ENCODE assay signal across 1 cellular context in the genomic region with DNA sequence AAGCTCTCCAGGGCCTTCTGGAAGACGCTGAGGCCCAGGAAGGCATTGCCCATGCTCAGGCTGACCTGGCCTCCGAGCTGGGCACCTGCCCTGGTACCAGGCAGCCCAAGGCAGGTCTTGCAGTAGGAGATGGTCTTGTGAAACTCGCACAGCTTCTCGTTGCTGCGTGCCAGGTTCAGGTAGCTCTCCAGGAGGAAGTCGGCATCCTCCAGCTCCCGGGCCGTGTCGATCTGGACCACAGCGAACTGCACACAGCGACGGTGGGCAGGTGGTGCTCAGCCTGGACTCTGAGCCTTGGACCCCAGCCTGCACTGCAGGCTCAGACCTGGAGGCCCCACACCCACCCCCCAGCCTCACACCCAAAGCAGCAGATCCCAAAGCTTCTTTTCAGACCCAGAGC.
TF ChIP-seq lines count a peak whose summit lies in the region.

No MANE protein-coding gene starts in this region.

TF ChIP-seq in WTC11, 78 proteins besides CTCF, POLR2A, EP300 and RAD21 (continued from another document):
- TF ChIP-seq, protein P1, sequence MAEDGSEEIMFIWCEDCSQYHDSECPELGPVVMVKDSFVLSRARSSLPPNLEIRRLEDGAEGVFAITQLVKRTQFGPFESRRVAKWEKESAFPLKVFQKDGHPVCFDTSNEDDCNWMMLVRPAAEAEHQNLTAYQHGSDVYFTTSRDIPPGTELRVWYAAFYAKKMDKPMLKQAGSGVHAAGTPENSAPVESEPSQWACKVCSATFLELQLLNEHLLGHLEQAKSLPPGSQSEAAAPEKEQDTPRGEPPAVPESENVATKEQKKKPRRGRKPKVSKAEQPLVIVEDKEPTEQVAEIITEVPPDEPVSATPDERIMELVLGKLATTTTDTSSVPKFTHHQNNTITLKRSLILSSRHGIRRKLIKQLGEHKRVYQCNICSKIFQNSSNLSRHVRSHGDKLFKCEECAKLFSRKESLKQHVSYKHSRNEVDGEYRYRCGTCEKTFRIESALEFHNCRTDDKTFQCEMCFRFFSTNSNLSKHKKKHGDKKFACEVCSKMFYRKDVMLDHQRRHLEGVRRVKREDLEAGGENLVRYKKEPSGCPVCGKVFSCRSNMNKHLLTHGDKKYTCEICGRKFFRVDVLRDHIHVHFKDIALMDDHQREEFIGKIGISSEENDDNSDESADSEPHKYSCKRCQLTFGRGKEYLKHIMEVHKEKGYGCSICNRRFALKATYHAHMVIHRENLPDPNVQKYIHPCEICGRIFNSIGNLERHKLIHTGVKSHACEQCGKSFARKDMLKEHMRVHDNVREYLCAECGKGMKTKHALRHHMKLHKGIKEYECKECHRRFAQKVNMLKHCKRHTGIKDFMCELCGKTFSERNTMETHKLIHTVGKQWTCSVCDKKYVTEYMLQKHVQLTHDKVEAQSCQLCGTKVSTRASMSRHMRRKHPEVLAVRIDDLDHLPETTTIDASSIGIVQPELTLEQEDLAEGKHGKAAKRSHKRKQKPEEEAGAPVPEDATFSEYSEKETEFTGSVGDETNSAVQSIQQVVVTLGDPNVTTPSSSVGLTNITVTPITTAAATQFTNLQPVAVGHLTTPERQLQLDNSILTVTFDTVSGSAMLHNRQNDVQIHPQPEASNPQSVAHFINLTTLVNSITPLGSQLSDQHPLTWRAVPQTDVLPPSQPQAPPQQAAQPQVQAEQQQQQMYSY (CRISPR knock-in tag; IDR thresholded peaks at IDR 0.05) = no peak
- TF ChIP-seq, protein P2, sequence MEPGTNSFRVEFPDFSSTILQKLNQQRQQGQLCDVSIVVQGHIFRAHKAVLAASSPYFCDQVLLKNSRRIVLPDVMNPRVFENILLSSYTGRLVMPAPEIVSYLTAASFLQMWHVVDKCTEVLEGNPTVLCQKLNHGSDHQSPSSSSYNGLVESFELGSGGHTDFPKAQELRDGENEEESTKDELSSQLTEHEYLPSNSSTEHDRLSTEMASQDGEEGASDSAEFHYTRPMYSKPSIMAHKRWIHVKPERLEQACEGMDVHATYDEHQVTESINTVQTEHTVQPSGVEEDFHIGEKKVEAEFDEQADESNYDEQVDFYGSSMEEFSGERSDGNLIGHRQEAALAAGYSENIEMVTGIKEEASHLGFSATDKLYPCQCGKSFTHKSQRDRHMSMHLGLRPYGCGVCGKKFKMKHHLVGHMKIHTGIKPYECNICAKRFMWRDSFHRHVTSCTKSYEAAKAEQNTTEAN (CRISPR knock-in tag; IDR thresholded peaks at IDR 0.05) = no peak
- TF ChIP-seq MXD4 (CRISPR knock-in tag; IDR thresholded peaks at IDR 0.05; ENCODE audit: borderline replicate concordance) (no peak), CREB1 (CRISPR knock-in tag; IDR thresholded peaks at IDR 0.05) (no peak), NR1H2 (CRISPR knock-in tag; IDR thresholded peaks at IDR 0.05) (no peak)
- TF ChIP-seq, protein P3, sequence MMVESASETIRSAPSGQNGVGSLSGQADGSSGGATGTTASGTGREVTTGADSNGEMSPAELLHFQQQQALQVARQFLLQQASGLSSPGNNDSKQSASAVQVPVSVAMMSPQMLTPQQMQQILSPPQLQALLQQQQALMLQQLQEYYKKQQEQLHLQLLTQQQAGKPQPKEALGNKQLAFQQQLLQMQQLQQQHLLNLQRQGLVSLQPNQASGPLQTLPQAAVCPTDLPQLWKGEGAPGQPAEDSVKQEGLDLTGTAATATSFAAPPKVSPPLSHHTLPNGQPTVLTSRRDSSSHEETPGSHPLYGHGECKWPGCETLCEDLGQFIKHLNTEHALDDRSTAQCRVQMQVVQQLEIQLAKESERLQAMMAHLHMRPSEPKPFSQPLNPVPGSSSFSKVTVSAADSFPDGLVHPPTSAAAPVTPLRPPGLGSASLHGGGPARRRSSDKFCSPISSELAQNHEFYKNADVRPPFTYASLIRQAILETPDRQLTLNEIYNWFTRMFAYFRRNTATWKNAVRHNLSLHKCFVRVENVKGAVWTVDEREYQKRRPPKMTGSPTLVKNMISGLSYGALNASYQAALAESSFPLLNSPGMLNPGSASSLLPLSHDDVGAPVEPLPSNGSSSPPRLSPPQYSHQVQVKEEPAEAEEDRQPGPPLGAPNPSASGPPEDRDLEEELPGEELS (CRISPR knock-in tag; IDR thresholded peaks at IDR 0.05) = no peak
- TF ChIP-seq, protein P4, sequence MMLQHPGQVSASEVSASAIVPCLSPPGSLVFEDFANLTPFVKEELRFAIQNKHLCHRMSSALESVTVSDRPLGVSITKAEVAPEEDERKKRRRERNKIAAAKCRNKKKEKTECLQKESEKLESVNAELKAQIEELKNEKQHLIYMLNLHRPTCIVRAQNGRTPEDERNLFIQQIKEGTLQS (CRISPR knock-in tag; conservative IDR thresholded peaks at IDR 0.05) = no peak
TF ChIP-seq in WTC11: peak in this region for 0.
